ENCODE assay signal across 8 cellular contexts in the genomic region with DNA sequence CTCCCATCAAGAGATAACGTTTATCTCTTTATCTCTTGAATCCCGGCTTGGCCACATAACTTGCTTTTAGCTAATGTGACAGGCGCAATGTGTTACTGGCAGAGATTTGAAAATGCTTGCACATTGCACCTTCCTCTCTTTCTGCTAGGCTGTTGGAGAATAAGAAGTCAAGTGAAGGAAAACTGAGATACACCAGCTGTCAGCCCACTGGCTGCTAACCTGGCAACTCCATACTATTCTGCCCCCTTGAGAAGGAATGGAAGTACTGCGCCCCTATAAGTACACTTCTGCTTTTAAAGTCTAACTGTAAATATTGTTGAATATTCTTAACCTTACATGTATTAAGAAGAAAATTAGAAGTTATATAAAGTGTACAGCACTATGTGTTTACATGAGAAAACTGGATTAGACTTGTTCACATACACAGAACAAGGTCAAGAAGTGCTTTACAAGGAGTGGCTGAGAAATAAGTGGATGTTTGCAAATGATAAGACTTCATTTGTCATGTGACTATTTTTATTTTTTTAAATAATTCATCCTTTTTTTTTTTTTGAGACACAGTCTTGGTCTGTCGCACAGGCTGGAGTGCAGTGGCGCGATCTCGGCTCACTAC.
DNase-seq lines count a peak whose midpoint lies in the region; ATAC-seq and TF ChIP-seq lines count a peak whose summit lies in the region.

No MANE protein-coding gene starts in this region.

- no peak overlapping the region for H3K27ac ChIP-seq in endodermal cell (ENCODE audit: low read depth, low read length)

- no peak overlapping the region for H3K9ac ChIP-seq in endodermal cell (ENCODE audit: extremely low read depth, low read length, poor library complexity, severe bottlenecking)

- in situ Hi-C loops in Caki2 (cut with HindIII; ENCODE audit: low pct_unique_long_range_greater_than_20kb, low sequenced_read_pairs), result no loop called here

- H3K4me3 ChIP-seq in endodermal cell (ENCODE audit: low read length), result no peak overlapping the region

- no peak overlapping the region for H3K4me3 Mint-ChIP-seq in endodermal cell

- no peaks in the 10 kb centered on the region for H3K9me3 Mint-ChIP-seq in endodermal cell

- ATAC-seq in GM21786 (IDR thresholded peaks at IDR 0.05; ENCODE audit: unreplicated experiment) (peak; percentile 96), HG02840 (IDR thresholded peaks at IDR 0.05; ENCODE audit: low FRiP score, unreplicated experiment) (no peak)

- no peaks in the 10 kb centered on the region for H3K27me3 Mint-ChIP-seq in endodermal cell (ENCODE audit: insufficient read depth)

- peaks cover 5% of the 10 kb centered on the region for H3K9me3 ChIP-seq in endodermal cell (ENCODE audit: control insufficient read depth, low read length)

- no peaks in the 10 kb centered on the region for H3K27me3 ChIP-seq in endodermal cell (ENCODE audit: control insufficient read depth, insufficient read depth, low read length, poor library complexity, severe bottlenecking)

- 88 to 100% methylated on average over 3 to 8 of the region's 8 CpGs for WGBS in endodermal cell (ENCODE audit: insufficient coverage in 1 of 2, insufficient read length in 1 of 2), 2 experiments

- peak; percentile 23 for DNase-seq in Caki2 (ENCODE audit: low read depth)
- DNase-seq in MV-4-11 (lab: John Stamatoyannopoulos, UW), result peak; percentile 25
- peak; percentile 64 for DNase-seq in endodermal cell
- DNase-seq in pons (ENCODE audit: low spot score), result peak; percentile 32
- no peak for DNase-seq in stimulated activated CD4-positive, alpha-beta T cell treated with anti-CD3 and anti-CD28 coated beads, Interleukin-15, amount 100 ng/mL, for 24 hours
- DNase-seq in activated effector memory CD4-positive, alpha-beta T cell treated with Interleukin-2 at 50 U/mL for 16 hours, result no peak

- no peaks in the 10 kb centered on the region for H3K36me3 Mint-ChIP-seq in endodermal cell (ENCODE audit: low read depth)

- peak; percentile 87 for TF ChIP-seq CTCF in endodermal cell (conservative IDR thresholded peaks at IDR 0.05)

- no peaks in the 10 kb centered on the region for H3K36me3 ChIP-seq in endodermal cell (ENCODE audit: control insufficient read depth, insufficient read depth, low read length)

- no peak overlapping the region for H3K27ac Mint-ChIP-seq in endodermal cell

- H3K4me1 Mint-ChIP-seq in endodermal cell, result peaks cover 13% of the 10 kb centered on the region

- H3K4me1 ChIP-seq in endodermal cell (ENCODE audit: control insufficient read depth, insufficient read depth, low read length), result no peaks in the 10 kb centered on the region

Comparison
In these comparisons a context has a peak if more than half of its experiments do, and no peak if none do; other contexts are left out.
1. DNase-seq: peak in Caki2 (single experiment), MV-4-11 (single experiment), endodermal cell (single experiment) and pons (single experiment); none in stimulated activated CD4-positive, alpha-beta T cell treated with anti-CD3 and anti-CD28 coated beads, Interleukin-15, amount 100 ng/mL, for 24 hours (single experiment) and activated effector memory CD4-positive, alpha-beta T cell treated with Interleukin-2 at 50 U/mL for 16 hours (single experiment).